26 cellular contexts compared by ENCODE assay signal in the genomic region with DNA sequence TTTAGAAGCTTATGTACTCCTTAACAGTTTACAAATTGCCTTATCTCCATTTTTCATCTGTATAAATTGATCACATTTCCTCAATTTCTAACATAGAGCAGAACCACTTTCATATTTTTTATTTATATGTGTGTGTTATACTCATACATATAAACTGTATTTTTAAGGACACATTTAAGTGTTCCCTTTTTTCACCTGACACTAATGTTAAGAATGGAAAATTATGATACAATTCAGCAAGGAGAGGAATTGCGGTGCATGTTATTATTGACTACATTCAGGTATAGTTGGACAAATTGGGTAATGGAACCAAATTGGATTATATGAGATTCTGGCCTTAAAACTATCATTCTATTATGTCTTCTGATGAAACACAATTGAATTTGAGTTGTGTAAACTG.
"Had no signal": no experiment of that assay in that cellular context is flagged by ENCODE, and none has a peak within 500 bp of the region (broad histone marks: within the 10 kb centered on the region; RNA-seq: fewer than 3 reads in every experiment).

No MANE protein-coding gene starts in this region.

- H3K27ac ChIP-seq: stomach, suprapubic skin, testis, thoracic aorta, thyroid gland, tibial artery, tibial nerve, transverse colon, upper lobe of left lung, upper lobe of right lung, uterus, vagina had no signal

- H3K27me3 ChIP-seq: stomach, suprapubic skin, testis, thyroid gland, tibial artery, tibial nerve, transverse colon, upper lobe of left lung, upper lobe of right lung, uterus, vagina had no signal

- H3K4me3 ChIP-seq: stomach, suprapubic skin, testis, thoracic aorta, thyroid gland, tibial artery, tibial nerve, transverse colon, upper lobe of left lung, upper lobe of right lung, uterus, vagina had no signal

- ATAC-seq: stimulated activated effector memory CD8-positive, alpha-beta T cell treated with anti-CD3 and anti-CD28 coated beads, Interleukin-12 subunit alpha, Interleukin-12 subunit beta, amount 100 ng/mL, for 72 hours; stimulated activated memory B cell treated with anti-CD40 and anti-IgM and Interleukin-4, amounts not matched to agents 10 μg/mL and 1 μg/mL and 100 μg/mL, for 72 hours; stimulated activated naive B cell treated with anti-CD40 and anti-IgM and Interleukin-4, amounts not matched to agents 10 μg/mL and 1 μg/mL and 100 μg/mL, for 72 hours; stimulated activated naive CD8-positive, alpha-beta T cell treated with anti-CD3 and anti-CD28 coated beads, Interleukin-15, amount 100 ng/mL, for 72 hours; stimulated activated naive CD8-positive, alpha-beta T cell treated with anti-CD3 and anti-CD28 coated beads, Interleukin-15, Interleukin-2, amounts not matched to agents 100 U/mL and 50 U/mL, for 24 hours; upper lobe of right lung had no signal

- H3K4me1 ChIP-seq: stomach, suprapubic skin, testis, tibial nerve, transverse colon, upper lobe of left lung, upper lobe of right lung, uterus, vagina had no signal

- H3K9me3 ChIP-seq: testis, thoracic aorta, thyroid gland, tibial artery, tibial nerve, transverse colon, upper lobe of left lung, upper lobe of right lung, uterus, vagina had no signal

- H3K36me3 ChIP-seq: stomach, suprapubic skin, thoracic aorta, thyroid gland, tibial artery, tibial nerve, transverse colon, upper lobe of left lung, upper lobe of right lung, uterus, vagina had no signal

- DNase-seq: stimulated activated CD4-positive, alpha-beta T cell treated with anti-CD3 and anti-CD28 coated beads, Interleukin-2, amount 100 ng/mL, for 48 hours; stimulated activated CD4-positive, alpha-beta T cell treated with anti-CD3 and anti-CD28 coated beads, Interleukin-4, amount 100 ng/mL, for 1 hour; stimulated activated CD4-positive, alpha-beta T cell treated with anti-CD3 and anti-CD28 coated beads, Interleukin-4, amount 100 ng/mL, for 24 hours; stimulated activated CD4-positive, alpha-beta T cell treated with anti-CD3 and anti-CD28 coated beads, Interleukin-4, amount 100 ng/mL, for 4 hours; stimulated activated CD8-positive, alpha-beta memory T cell treated with anti-CD3 and anti-CD28 coated beads, Interleukin-4, amount 100 ng/mL, for 48 hours; stimulated activated naive B cell treated with anti-CD40 and anti-IgM and Interleukin-4, amounts not matched to agents 10 μg/mL and 1 μg/mL and 100 μg/mL, for 72 hours; stimulated activated naive CD4-positive, alpha-beta T cell; stimulated activated naive CD4-positive, alpha-beta T cell treated with Interleukin-2 at 50 U/mL for 16 hours; stimulated activated naive CD8-positive, alpha-beta T cell treated with anti-CD3 and anti-CD28 coated beads, Interleukin-15, amount 100 ng/mL, for 72 hours; stimulated activated naive CD8-positive, alpha-beta T cell treated with anti-CD3 and anti-CD28 coated beads, Interleukin-15, Interleukin-2, amounts not matched to agents 100 U/mL and 50 U/mL, for 24 hours; stomach; substantia nigra; testis; thyroid gland; tibial artery; transverse colon; trophoblast cell; upper lobe of left lung; upper lobe of right lung; uterus had no signal
